In genomic region chr4:1751919-1752283, GRCh38 we compare ENCODE assay signal across 27 cellular contexts. TPM values are rescaled to one million over a fixed set of nuclear protein-coding genes. Genes with fewer than 3 reads are reported as not detected.
DNase-seq lines count a peak whose midpoint lies in the region; ATAC-seq, FAIRE-seq and TF ChIP-seq lines count a peak whose summit lies in the region.
"Had no signal": no experiment of that assay in that cellular context is flagged by ENCODE, and none has a peak within 500 bp of the region (broad histone marks: within the 10 kb centered on the region; RNA-seq: fewer than 3 reads in every experiment).

No MANE protein-coding gene starts in this region.

- peak overlapping the region; percentile 57 for H3K9ac ChIP-seq in BLaER1
- H3K9ac ChIP-seq: parathyroid adenoma had no signal

- H3K27ac ChIP-seq in BLaER1 (peak overlapping the region; percentile 84), esophagus squamous epithelium (peak overlapping the region; percentile 82 to 94 (median 90)), pancreas (peak overlapping the region in 2 of 4 donors; percentile 22 to 44)
- H3K27ac ChIP-seq: parathyroid adenoma, right atrium auricular region had no signal

- intact Hi-C loops in esophagus squamous epithelium (cut with DNase I): loop anchor here (5.0 kb wide), 1 partner anchor 50 kb away; no protein-coding TSS in a partner anchor
- intact Hi-C loops in pancreas (cut with DNase I): loop anchor here in 1 of 3 donors (5.0 kb wide), 1 partner anchor 145 kb away; no protein-coding TSS in a partner anchor

- H4K20me1 ChIP-seq in BLaER1: peaks cover 7% of the 10 kb centered on the region; the same call in 1 of the 2 replicates

- H3K4me1 ChIP-seq in BLaER1 (peaks cover 65% of the 10 kb centered on the region), esophagus squamous epithelium (peaks cover 66 to 87% (median 67%) of the 10 kb centered on the region in 3 donors), pancreas (no peaks in the 10 kb centered on the region)
- H3K4me1 ChIP-seq: parathyroid adenoma had no signal

- H3K9me3 ChIP-seq in BLaER1 (no peaks in the 10 kb centered on the region), esophagus squamous epithelium (no peaks in the 10 kb centered on the region), pancreas (no peaks in the 10 kb centered on the region)
- H3K9me3 ChIP-seq: right atrium auricular region had no signal

- no peak for TF ChIP-seq POLR2A in esophagus squamous epithelium (IDR thresholded peaks at IDR 0.05)

- H3K4me3 ChIP-seq in BLaER1 (no peak overlapping the region), esophagus squamous epithelium (peak overlapping the region in 1 of 4 donors; percentile 37), pancreas (no peak overlapping the region)

- FAIRE-seq in pancreas (lab: Jason Lieb, UNC): no peak
- no peak for FAIRE-seq in HTR-8/SVneo (lab: Jason Lieb, UNC)
- FAIRE-seq: A204.1, astrocyte, islet of Langerhans had no signal

- H3K36me3 ChIP-seq in BLaER1 (no peaks in the 10 kb centered on the region), esophagus squamous epithelium (no peaks in the 10 kb centered on the region), pancreas (no peaks in the 10 kb centered on the region)
- H3K36me3 ChIP-seq: right atrium auricular region had no signal

- H3K27me3 ChIP-seq in BLaER1 (no peaks in the 10 kb centered on the region), esophagus squamous epithelium (peaks cover 0 to 5% (median 0%) of the 10 kb centered on the region in 4 donors), pancreas (no peaks in the 10 kb centered on the region)
- H3K27me3 ChIP-seq: right atrium auricular region had no signal

- WGBS in esophagus squamous epithelium, 2 donors: 0% methylated on average over 2 of the region's 8 CpGs; no CpG with 5 or more reads in 1 of the 2 donors
- 79% methylated on average over 8 of the region's 8 CpGs for WGBS in pancreas, 2 donors

- no peak for TF ChIP-seq CTCF in esophagus squamous epithelium (IDR thresholded peaks at IDR 0.05)
- TF ChIP-seq CTCF in pancreas (IDR thresholded peaks at IDR 0.05): no peak

- peak overlapping the region; percentile 87 for H3K4me2 ChIP-seq in BLaER1

- DNase-seq in esophagus squamous epithelium (lab: John Stamatoyannopoulos, UW) (no peak), pancreas (no peak), T-helper 1 cell (no peak), HTR-8/SVneo (ENCODE audit: insufficient read length, low spot score) (no peak)
- no peak for DNase-seq in stimulated activated naive CD4-positive, alpha-beta T cell treated with Interleukin-2 at 50 U/mL for 16 hours (lab: John Stamatoyannopoulos, UW)
- DNase-seq: activated CD4-positive, alpha-beta T cell treated with anti-CD3 and anti-CD28 coated beads for 4 hours; caudate nucleus; DMS 273 treated with DMSO at 0.1 percent for 48 hours; glutamatergic neuron; KBM-7; MM.1S; NCI-H2029 treated with DMSO at 0.1 percent for 48 hours; NCI-H345; NCI-H748 treated with DMSO at 0.1 percent for 48 hours; nephron progenitor cell; stimulated activated CD4-positive, alpha-beta T cell treated with anti-CD3 and anti-CD28 coated beads, Interleukin-12 subunit alpha, Interleukin-12 subunit beta, amount 100 ng/mL, for 4 hours had no signal

- ATAC-seq in pancreas (peak in 3 of 4 donors; percentile 2 to 8 (median 3)), GM21367 (IDR thresholded peaks at IDR 0.05; ENCODE audit: unreplicated experiment) (no peak)
- ATAC-seq: SK-N-SH treated with all-trans-retinoic acid at 6 μM for 48 hours had no signal

TF ChIP-seq in PFSK-1, 5 proteins besides CTCF, POLR2A, EP300 and RAD21:
- TF ChIP-seq POLR2AphosphoS5 (IDR thresholded peaks at IDR 0.05; ENCODE audit: low read depth, low read length): no peak
- TF ChIP-seq REST (IDR thresholded peaks at IDR 0.05; ENCODE audit: insufficient read depth in 1 of 2, low read depth in 2 of 2, low read length in 2 of 2): peak; percentile 40 to 56; a peak in 3 of 4 replicates

RNA-seq across cellular contexts. Expression of gene TACC3, which starts 30.6 kb away (rescaled TPM):
- 72.0 TPM for polyA plus RNA-seq in PFSK-1 (2012; ENCODE audit: insufficient read length, low read depth)
- total RNA-seq in esophagus squamous epithelium: 10 to 100 TPM; 14.9 to 41.3 (median 19.6) TPM
- 1 to 10 TPM in 5 of 6 donors, under 1 TPM in 1; 0.97 to 4.4 (median 2.4) TPM for total RNA-seq in pancreas
- polyA plus RNA-seq in pancreas: 1 to 10 TPM; 4.0 to 4.8 TPM

RNA-seq across cellular contexts. Expression of gene TMEM129, which starts 30.8 kb away (rescaled TPM):
- 32.5 TPM for polyA plus RNA-seq in PFSK-1 (2012; ENCODE audit: insufficient read length, low read depth)
- total RNA-seq in esophagus squamous epithelium: 10 to 100 TPM; 30.4 to 47.5 (median 38.3) TPM
- total RNA-seq in pancreas: 10 to 100 TPM; 17.2 to 27.1 (median 18.9) TPM
- 10 to 100 TPM; 25.9 to 32.7 TPM for polyA plus RNA-seq in pancreas

RNA-seq across cellular contexts. Expression of gene SLBP, which starts 39.8 kb away (rescaled TPM):
- polyA plus RNA-seq in PFSK-1 (2012; ENCODE audit: insufficient read length, low read depth): 70.9 TPM
- total RNA-seq in esophagus squamous epithelium (10 to 100 TPM; 32.4 to 60.1 (median 48.6) TPM), pancreas (10 to 100 TPM in 4 of 6 donors, 1 to 10 TPM in 2; 8.7 to 15.8 (median 10.9) TPM)
- 10 to 100 TPM; 10.1 to 20.2 TPM for polyA plus RNA-seq in pancreas

RNA-seq across cellular contexts. Expression of gene FGFR3, which starts 41.2 kb away (rescaled TPM):
- polyA plus RNA-seq in PFSK-1 (2012; ENCODE audit: insufficient read length, low read depth): 24.0 TPM
- total RNA-seq in esophagus squamous epithelium: 100 to 1,000 TPM; 175 to 307 (median 223) TPM
- 10 to 100 TPM; 40.4 to 88.3 (median 53.5) TPM for total RNA-seq in pancreas
- polyA plus RNA-seq in pancreas: 100 to 1,000 TPM; 163 to 300 TPM
- total RNA-seq: activated naive CD8-positive, alpha-beta T cell treated with anti-CD3 and anti-CD28 coated beads for 36 hours had no signal
- polyA plus RNA-seq: CD4-positive, alpha-beta memory T cell had no signal
